Comparison of ENCODE assay signal across 9 cellular contexts in genomic region chr9:109918359-109919163, GRCh38.
DNase-seq lines count a peak whose midpoint lies in the region; ATAC-seq and TF ChIP-seq lines count a peak whose summit lies in the region.
"Had no signal": no experiment of that assay in that cellular context is flagged by ENCODE, and none has a peak within 500 bp of the region (broad histone marks: within the 10 kb centered on the region; RNA-seq: fewer than 3 reads in every experiment).

No MANE protein-coding gene starts in this region.

- H3K79me2 ChIP-seq in SU-DHL-6 (ENCODE audit: insufficient read depth, low read length) (no peaks in the 10 kb centered on the region), GM23248 (ENCODE audit: insufficient read depth) (peaks cover 20% of the 10 kb centered on the region; the same call in 1 of the 2 replicates)

- H3F3A ChIP-seq in SU-DHL-6 (ENCODE audit: insufficient read depth) (peaks cover 66% of the 10 kb centered on the region), GM23248 (ENCODE audit: insufficient read depth) (peaks cover 8% of the 10 kb centered on the region; the same call in 1 of the 2 replicates)

- H3K9me2 ChIP-seq in SU-DHL-6 (replicated peaks; ENCODE audit: insufficient read depth, low read length) (no peaks in the 10 kb centered on the region), GM23248 (ENCODE audit: insufficient read depth) (no peaks in the 10 kb centered on the region)

- H3K9ac ChIP-seq in SU-DHL-6 (ENCODE audit: low read length): peak overlapping the region; percentile 69
- H3K9ac ChIP-seq in GM23248: no peak overlapping the region

- peak; percentile 38 for DNase-seq in COLO668 (lab: John Stamatoyannopoulos, UW; ENCODE audit: unreplicated experiment)
- no peak for DNase-seq in lower lobe of right lung
- DNase-seq in GM23248: no peak
- DNase-seq in superior temporal gyrus (ENCODE audit: extremely low spot score): no peak
- DNase-seq in SIG-M5 treated with dmso at 0.1 percent for 504 hours (lab: John Stamatoyannopoulos, UW; ENCODE audit: unreplicated experiment): no peak
- DNase-seq: pancreas had no signal

- no peaks in the 10 kb centered on the region for H3K9me3 ChIP-seq in SU-DHL-6 (ENCODE audit: insufficient read depth, low read length)
- H3K9me3 ChIP-seq in lower lobe of right lung: no peaks in the 10 kb centered on the region
- no peaks in the 10 kb centered on the region for H3K9me3 ChIP-seq in GM23248 (ENCODE audit: low read depth)
- H3K9me3 ChIP-seq: pancreas had no signal

- H2AFZ ChIP-seq in SU-DHL-6 (ENCODE audit: low read depth, low read length, severe bottlenecking) (peak overlapping the region; percentile 3), GM23248 (no peak overlapping the region)

- TF ChIP-seq CTCF in SU-DHL-6 (IDR thresholded peaks at IDR 0.05; ENCODE audit: insufficient read depth, low read length, poor library complexity, severe bottlenecking) (no peak), lower lobe of right lung (IDR thresholded peaks at IDR 0.05) (no peak)

- intact Hi-C loops in lower lobe of right lung (cut with DNase I): no loop called here

- WGBS in GM23248 (ENCODE audit: low coverage in 1 of 2, low lambda C conversion rate in 2 of 2, missing lambda C conversion rate in 2 of 2), 2 experiments: 91 to 92% methylated on average over 11 of the region's 11 CpGs

- no peaks in the 10 kb centered on the region for H3K27me3 ChIP-seq in SU-DHL-6 (ENCODE audit: low read length)
- H3K27me3 ChIP-seq in lower lobe of right lung (ENCODE audit: low read depth): no peaks in the 10 kb centered on the region
- H3K27me3 ChIP-seq in GM23248 (replicated peaks; ENCODE audit: insufficient read depth): no peaks in the 10 kb centered on the region
- H3K27me3 ChIP-seq: pancreas had no signal

- H4K20me1 ChIP-seq in SU-DHL-6 (ENCODE audit: low read depth, low read length) (no peaks in the 10 kb centered on the region), GM23248 (ENCODE audit: insufficient read depth) (no peaks in the 10 kb centered on the region)

- in situ Hi-C loops in GM23248 (cut with MboI): no loop called here

- H3K4me2 ChIP-seq in SU-DHL-6 (ENCODE audit: low read depth, low read length, poor library complexity, severe bottlenecking) (peak overlapping the region; percentile 80), GM23248 (ENCODE audit: unreplicated experiment) (no peak overlapping the region)

- H3K4me1 ChIP-seq in lower lobe of right lung (peaks cover 33% of the 10 kb centered on the region), GM23248 (ENCODE audit: insufficient read depth) (peaks cover 12% of the 10 kb centered on the region)
- H3K4me1 ChIP-seq: pancreas had no signal

- H3K27ac ChIP-seq in SU-DHL-6 (ENCODE audit: low read depth, low read length): peak overlapping the region; percentile 99
- peak overlapping the region; percentile 33 for H3K27ac ChIP-seq in lower lobe of right lung
- H3K27ac ChIP-seq in GM23248: no peak overlapping the region
- H3K27ac ChIP-seq: pancreas had no signal

- H3K4me3 ChIP-seq in SU-DHL-6 (ENCODE audit: insufficient read depth, low read length, poor library complexity, severe bottlenecking) (peak overlapping the region; percentile 14), lower lobe of right lung (no peak overlapping the region), GM23248 (no peak overlapping the region)
- H3K4me3 ChIP-seq: pancreas had no signal

- ATAC-seq in GM19463 (IDR thresholded peaks at IDR 0.05; ENCODE audit: unreplicated experiment): peak; percentile 49
- ATAC-seq in HG03469 (IDR thresholded peaks at IDR 0.05; ENCODE audit: unreplicated experiment): peak; percentile 63
- ATAC-seq in lower lobe of right lung: no peak

- H3K36me3 ChIP-seq in SU-DHL-6 (ENCODE audit: low read length) (no peaks in the 10 kb centered on the region), lower lobe of right lung (no peaks in the 10 kb centered on the region), GM23248 (ENCODE audit: low read depth) (no peaks in the 10 kb centered on the region)
- H3K36me3 ChIP-seq: pancreas had no signal

Comparison
In these comparisons a context has a peak if more than half of its experiments do, and no peak if none do; other contexts are left out.
1. ATAC-seq: peak in GM19463 (single experiment) and HG03469 (single experiment); none in lower lobe of right lung (0 of 2).